In the genomic region with DNA sequence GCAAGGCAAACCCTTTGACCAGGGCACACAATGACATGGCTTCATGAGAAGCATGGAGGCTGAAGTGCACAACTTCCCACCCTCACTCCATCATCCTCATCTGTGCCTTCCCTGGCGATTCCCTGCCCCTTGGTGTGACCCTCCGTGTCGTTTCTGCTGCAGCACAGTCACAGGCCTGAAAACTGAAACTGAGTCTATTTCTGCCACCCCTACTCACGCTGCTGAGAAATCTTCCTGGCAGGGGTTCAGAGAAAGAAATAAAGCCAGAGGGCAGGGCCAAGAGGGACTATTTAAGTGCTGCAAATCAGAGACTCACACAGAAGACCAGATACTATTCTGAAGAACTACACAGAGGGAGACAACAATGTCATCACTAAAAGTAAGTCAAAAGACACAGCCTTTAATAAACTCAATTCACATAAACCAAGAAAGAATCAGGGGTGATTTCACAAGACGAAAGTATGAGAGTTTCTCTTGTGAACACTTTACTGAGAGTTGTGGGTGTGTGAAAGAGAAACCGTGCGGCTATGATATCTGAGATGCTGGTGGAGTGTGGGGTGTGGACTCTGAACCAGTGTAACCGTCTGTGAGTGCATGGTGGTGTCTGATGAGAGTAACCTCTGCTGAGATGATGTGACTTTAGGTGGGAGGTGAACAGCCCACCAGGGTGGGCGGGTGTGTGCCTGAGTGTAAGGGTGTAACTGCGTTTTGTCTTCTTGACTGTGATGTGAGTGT, we compare ENCODE assay signal across 1 cellular context.
TF ChIP-seq lines count a peak whose summit lies in the region.

No MANE protein-coding gene starts in this region.

TF ChIP-seq in GM12878, 131 proteins besides CTCF, POLR2A, EP300 and RAD21 (continued from another document):
- peak; percentile 75; the same call in 1 of the 2 replicates for TF ChIP-seq SMARCA5 (IDR thresholded peaks at IDR 0.05)
- TF ChIP-seq RCOR1 (conservative IDR thresholded peaks at IDR 0.05; ENCODE audit: low read depth, low read length) = no peak
- 0 out of 2 replicates have a peak, but pooled peaks have one; percentile 11 for TF ChIP-seq CHD2 (IDR thresholded peaks at IDR 0.05; ENCODE audit: borderline replicate concordance, low read depth, low read length)
- TF ChIP-seq, protein P1, sequence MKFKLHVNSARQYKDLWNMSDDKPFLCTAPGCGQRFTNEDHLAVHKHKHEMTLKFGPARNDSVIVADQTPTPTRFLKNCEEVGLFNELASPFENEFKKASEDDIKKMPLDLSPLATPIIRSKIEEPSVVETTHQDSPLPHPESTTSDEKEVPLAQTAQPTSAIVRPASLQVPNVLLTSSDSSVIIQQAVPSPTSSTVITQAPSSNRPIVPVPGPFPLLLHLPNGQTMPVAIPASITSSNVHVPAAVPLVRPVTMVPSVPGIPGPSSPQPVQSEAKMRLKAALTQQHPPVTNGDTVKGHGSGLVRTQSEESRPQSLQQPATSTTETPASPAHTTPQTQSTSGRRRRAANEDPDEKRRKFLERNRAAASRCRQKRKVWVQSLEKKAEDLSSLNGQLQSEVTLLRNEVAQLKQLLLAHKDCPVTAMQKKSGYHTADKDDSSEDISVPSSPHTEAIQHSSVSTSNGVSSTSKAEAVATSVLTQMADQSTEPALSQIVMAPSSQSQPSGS (IDR thresholded peaks at IDR 0.05; ENCODE audit: low read length) = peak; percentile 96
- peak; percentile 27; the same call in 1 of the 2 replicates for TF ChIP-seq HCFC1 (IDR thresholded peaks at IDR 0.05; ENCODE audit: low read length)
- peak; percentile 92 for TF ChIP-seq PML (IDR thresholded peaks at IDR 0.05; ENCODE audit: low read length)
- peak in 1 of 2 experiments; percentile 26; a peak in 1 of 3 replicates for TF ChIP-seq EGR1 (IDR thresholded peaks at IDR 0.05; ENCODE audit: borderline replicate concordance in 1 of 2, low read depth in 2 of 2, low read length in 2 of 2)
- no peak for TF ChIP-seq TCF3 (IDR thresholded peaks at IDR 0.05; ENCODE audit: borderline replicate concordance, insufficient read depth, low read depth, low read length)
- TF ChIP-seq ATF7 (IDR thresholded peaks at IDR 0.05; ENCODE audit: low read depth) = peak; percentile 75
- 0 out of 2 replicates have a peak, but pooled peaks have one; percentile 38 for TF ChIP-seq MXI1 (IDR thresholded peaks at IDR 0.05; ENCODE audit: low read depth, low read length)
- TF ChIP-seq POLR2AphosphoS5 (IDR thresholded peaks at IDR 0.05; ENCODE audit: low read length) = peak; percentile 93
- TF ChIP-seq EED (IDR thresholded peaks at IDR 0.05; ENCODE audit: low read depth) = peak; percentile 52
- TF ChIP-seq, protein P2, sequence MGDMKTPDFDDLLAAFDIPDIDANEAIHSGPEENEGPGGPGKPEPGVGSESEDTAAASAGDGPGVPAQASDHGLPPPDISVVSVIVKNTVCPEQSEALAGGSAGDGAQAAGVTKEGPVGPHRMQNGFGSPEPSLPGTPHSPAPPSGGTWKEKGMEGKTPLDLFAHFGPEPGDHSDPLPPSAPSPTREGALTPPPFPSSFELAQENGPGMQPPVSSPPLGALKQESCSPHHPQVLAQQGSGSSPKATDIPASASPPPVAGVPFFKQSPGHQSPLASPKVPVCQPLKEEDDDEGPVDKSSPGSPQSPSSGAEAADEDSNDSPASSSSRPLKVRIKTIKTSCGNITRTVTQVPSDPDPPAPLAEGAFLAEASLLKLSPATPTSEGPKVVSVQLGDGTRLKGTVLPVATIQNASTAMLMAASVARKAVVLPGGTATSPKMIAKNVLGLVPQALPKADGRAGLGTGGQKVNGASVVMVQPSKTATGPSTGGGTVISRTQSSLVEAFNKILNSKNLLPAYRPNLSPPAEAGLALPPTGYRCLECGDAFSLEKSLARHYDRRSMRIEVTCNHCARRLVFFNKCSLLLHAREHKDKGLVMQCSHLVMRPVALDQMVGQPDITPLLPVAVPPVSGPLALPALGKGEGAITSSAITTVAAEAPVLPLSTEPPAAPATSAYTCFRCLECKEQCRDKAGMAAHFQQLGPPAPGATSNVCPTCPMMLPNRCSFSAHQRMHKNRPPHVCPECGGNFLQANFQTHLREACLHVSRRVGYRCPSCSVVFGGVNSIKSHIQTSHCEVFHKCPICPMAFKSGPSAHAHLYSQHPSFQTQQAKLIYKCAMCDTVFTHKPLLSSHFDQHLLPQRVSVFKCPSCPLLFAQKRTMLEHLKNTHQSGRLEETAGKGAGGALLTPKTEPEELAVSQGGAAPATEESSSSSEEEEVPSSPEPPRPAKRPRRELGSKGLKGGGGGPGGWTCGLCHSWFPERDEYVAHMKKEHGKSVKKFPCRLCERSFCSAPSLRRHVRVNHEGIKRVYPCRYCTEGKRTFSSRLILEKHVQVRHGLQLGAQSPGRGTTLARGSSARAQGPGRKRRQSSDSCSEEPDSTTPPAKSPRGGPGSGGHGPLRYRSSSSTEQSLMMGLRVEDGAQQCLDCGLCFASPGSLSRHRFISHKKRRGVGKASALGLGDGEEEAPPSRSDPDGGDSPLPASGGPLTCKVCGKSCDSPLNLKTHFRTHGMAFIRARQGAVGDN (IDR thresholded peaks at IDR 0.05) = peak; percentile 76
- peak in 1 of 2 experiments; percentile 11; a peak in 2 of 4 replicates for TF ChIP-seq ETV6 (conservative IDR thresholded peaks at IDR 0.05 in 1 of 2, IDR thresholded peaks at IDR 0.05 in 1 of 2; ENCODE audit: borderline replicate concordance in 1 of 2, low read depth in 1 of 2)
- peak; percentile 73 for TF ChIP-seq MEF2A (IDR thresholded peaks at IDR 0.05; ENCODE audit: insufficient read depth, low read depth, low read length)
